8 cellular contexts compared by ENCODE assay signal in the genomic region with DNA sequence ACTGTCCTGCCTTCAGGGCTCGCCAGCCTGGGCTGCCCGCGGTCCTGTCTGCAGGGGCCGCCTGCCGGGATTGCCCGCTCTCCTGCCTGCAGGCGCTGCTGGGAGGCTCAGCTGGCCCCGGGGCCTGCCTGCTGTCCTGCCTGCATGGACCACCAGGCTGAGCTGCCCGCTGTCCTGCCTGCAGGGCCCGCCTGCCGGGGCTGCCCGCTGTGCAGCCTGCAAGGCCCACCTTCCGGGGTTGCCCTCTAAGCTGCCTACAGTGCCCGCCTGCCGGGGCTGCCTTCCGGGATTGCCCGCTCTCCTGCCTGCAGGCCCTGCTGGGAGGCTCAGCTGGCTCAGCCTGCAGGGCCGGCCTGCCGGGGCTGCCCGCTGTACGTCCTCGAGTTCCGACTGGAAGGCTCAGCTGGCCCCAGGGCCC.
DNase-seq lines count a peak whose midpoint lies in the region; ATAC-seq and TF ChIP-seq lines count a peak whose summit lies in the region.

No MANE protein-coding gene starts in this region.

- CTCF ChIA-PET in OCI-LY7 (lab: Charles Lee; ENCODE audit: unreplicated experiment): no interaction called here

- no peaks in the 10 kb centered on the region for H3K79me2 ChIP-seq in OCI-LY7 (ENCODE audit: insufficient read depth, low read depth, low read length)

- H3K36me3 ChIP-seq in OCI-LY7 (ENCODE audit: insufficient read depth, low read length): no peaks in the 10 kb centered on the region

- POLR2A ChIA-PET in OCI-LY7 (lab: Charles Lee): interaction anchor here (0.6 kb wide), 1 partner anchor 300 kb away, joined by 3 read pairs; no protein-coding TSS in a partner anchor

- no peak overlapping the region for H3K4me3 ChIP-seq in OCI-LY7 (ENCODE audit: low read depth, low read length, poor library complexity, severe bottlenecking)

- no peak overlapping the region for H2AFZ ChIP-seq in OCI-LY7 (ENCODE audit: low read length)

- TF ChIP-seq CTCF in OCI-LY7 (conservative IDR thresholded peaks at IDR 0.05; ENCODE audit: low read length): no peak

- peak overlapping the region; percentile 52 for H3K27ac ChIP-seq in epithelial cell of prostate
- no peak overlapping the region for H3K27ac ChIP-seq in OCI-LY7 (ENCODE audit: low read depth, low read length, poor library complexity, severe bottlenecking)

- H3K4me1 ChIP-seq in OCI-LY7 (ENCODE audit: insufficient read depth, low read length, poor library complexity, severe bottlenecking): no peaks in the 10 kb centered on the region

- H3K9me3 ChIP-seq in OCI-LY7 (ENCODE audit: low read length): 0 out of 2 replicates have a peak, but pooled peaks cover 9% of the 10 kb centered on the region

- ATAC-seq in HG02642 (IDR thresholded peaks at IDR 0.05; ENCODE audit: poor library complexity, unreplicated experiment): peak; percentile 39
- ATAC-seq in GM21526 (IDR thresholded peaks at IDR 0.05; ENCODE audit: low FRiP score, unreplicated experiment): no peak

- intact Hi-C loops in OCI-LY7 (cut with micrococcal nuclease; ENCODE audit: unreplicated experiment): no loop called here

- in situ Hi-C loops in G401 (cut with HindIII; ENCODE audit: low sequenced_read_pairs): no loop called here

- H4K20me1 ChIP-seq in OCI-LY7 (ENCODE audit: insufficient read depth, low read length): no peaks in the 10 kb centered on the region

- DNase-seq in T-helper 22 cell (ENCODE audit: low read depth) (peak; percentile 7), epithelial cell of prostate (ENCODE audit: low read depth, low spot score) (no peak), OCI-LY7 (ENCODE audit: low spot score) (no peak), 8988T (no peak), G401 (ENCODE audit: low spot score) (no peak)
- peak; percentile 76 for DNase-seq in stimulated activated CD4-positive, alpha-beta T cell treated with anti-CD3 and anti-CD28 coated beads, Interleukin-15, amount 100 ng/mL, for 24 hours

- H3K4me2 ChIP-seq in OCI-LY7 (ENCODE audit: low read length): no peak overlapping the region

- no peaks in the 10 kb centered on the region for H3K9me2 ChIP-seq in OCI-LY7 (ENCODE audit: insufficient read depth, low read length)

- BruUV-seq in OCI-LY7 (replicated peaks; lab: Mats Ljungman, UMichigan): no TSS peak

Comparison
In these comparisons a context has a peak if more than half of its experiments do, and no peak if none do; other contexts are left out.
1. DNase-seq: peak in T-helper 22 cell (single experiment) and stimulated activated CD4-positive, alpha-beta T cell treated with anti-CD3 and anti-CD28 coated beads, Interleukin-15, amount 100 ng/mL, for 24 hours (single experiment); none in epithelial cell of prostate (single experiment), OCI-LY7 (single experiment), 8988T (single experiment) and G401 (single experiment).